ENCODE assay signal across 31 cellular contexts in the genomic region with DNA sequence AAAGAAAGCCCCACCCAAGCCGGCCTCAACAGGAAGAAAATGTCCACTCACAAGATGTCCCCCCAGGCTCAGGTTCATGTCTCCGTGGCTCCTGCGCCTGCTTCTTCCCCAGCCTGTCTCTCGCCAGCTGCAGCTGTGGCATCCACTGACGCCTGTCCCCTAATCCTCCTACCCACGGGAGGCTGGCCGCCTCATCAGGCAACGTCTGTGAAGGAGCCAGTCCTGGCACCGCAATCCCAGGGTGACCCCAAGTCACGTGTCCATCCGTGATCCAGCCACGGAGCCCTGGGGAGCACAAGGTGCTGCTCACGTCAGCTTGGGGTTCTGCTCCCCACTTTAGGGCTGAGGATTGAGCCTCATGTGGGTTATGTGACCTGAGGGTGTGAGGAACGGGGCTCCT.
"Had no signal": no experiment of that assay in that cellular context is flagged by ENCODE, and none has a peak within 500 bp of the region (broad histone marks: within the 10 kb centered on the region; RNA-seq: fewer than 3 reads in every experiment).

No MANE protein-coding gene starts in this region.

- H3K27me3 ChIP-seq: ovary, spleen, suprapubic skin, testis, tibial artery, transverse colon, upper lobe of right lung, uterus had no signal

- H3K27me3 Mint-ChIP-seq: stimulated activated memory B cell treated with anti-CD40 and anti-IgM and Interleukin-4, amounts not matched to agents 10 μg/mL and 1 μg/mL and 100 μg/mL, for 72 hours; stimulated activated naive CD8-positive, alpha-beta T cell treated with anti-CD3 and anti-CD28 coated beads, Interleukin-15, amount 100 ng/mL, for 72 hours had no signal

- H3K4me3 ChIP-seq: ovary, psoas muscle, skin epidermis, smooth muscle cell, spleen, suprapubic skin, testis, tibial artery, transverse colon, upper lobe of right lung, uterus had no signal

- H3K9me3 Mint-ChIP-seq: natural killer cell treated with Interleukin-12 subunit alpha and Interleukin-12 subunit beta and Interleukin-15 and Interleukin-18, amount 100 ng/mL, for 72 hours; type B pancreatic cell had no signal

- H3K9me3 ChIP-seq: ovary, psoas muscle, suprapubic skin, testis, tibial artery, transverse colon, upper lobe of right lung, uterus had no signal

- H3K27ac Mint-ChIP-seq: naive thymus-derived CD8-positive, alpha-beta T cell; natural killer cell treated with Interleukin-12 subunit alpha and Interleukin-12 subunit beta and Interleukin-15 and Interleukin-18, amount 100 ng/mL, for 72 hours; progenitor cell of endocrine pancreas; stimulated activated memory B cell treated with anti-CD40 and anti-IgM and Interleukin-4, amounts not matched to agents 10 μg/mL and 1 μg/mL and 100 μg/mL, for 72 hours; stimulated activated naive CD8-positive, alpha-beta T cell treated with anti-CD3 and anti-CD28 coated beads, Interleukin-15, amount 100 ng/mL, for 72 hours; type B pancreatic cell had no signal

- H3K4me3 Mint-ChIP-seq: naive thymus-derived CD8-positive, alpha-beta T cell; natural killer cell treated with Interleukin-12 subunit alpha and Interleukin-12 subunit beta and Interleukin-15 and Interleukin-18, amount 100 ng/mL, for 72 hours; nephron progenitor cell; neural crest cell; stimulated activated memory B cell treated with anti-CD40 and anti-IgM and Interleukin-4, amounts not matched to agents 10 μg/mL and 1 μg/mL and 100 μg/mL, for 72 hours; stimulated activated naive CD8-positive, alpha-beta T cell treated with anti-CD3 and anti-CD28 coated beads, Interleukin-15, amount 100 ng/mL, for 72 hours; type B pancreatic cell had no signal

- H3K4me1 ChIP-seq: parathyroid adenoma, psoas muscle, spleen, suprapubic skin, testis, tibial artery, transverse colon, upper lobe of right lung, uterus had no signal

- H3K4me1 Mint-ChIP-seq: naive thymus-derived CD8-positive, alpha-beta T cell; nephron progenitor cell; neural crest cell; stimulated activated memory B cell treated with anti-CD40 and anti-IgM and Interleukin-4, amounts not matched to agents 10 μg/mL and 1 μg/mL and 100 μg/mL, for 72 hours; stimulated activated naive CD8-positive, alpha-beta T cell treated with anti-CD3 and anti-CD28 coated beads, Interleukin-15, amount 100 ng/mL, for 72 hours had no signal

- H3K36me3 Mint-ChIP-seq: naive thymus-derived CD8-positive, alpha-beta T cell; natural killer cell treated with Interleukin-12 subunit alpha and Interleukin-12 subunit beta and Interleukin-15 and Interleukin-18, amount 100 ng/mL, for 72 hours; stimulated activated memory B cell treated with anti-CD40 and anti-IgM and Interleukin-4, amounts not matched to agents 10 μg/mL and 1 μg/mL and 100 μg/mL, for 72 hours; type B pancreatic cell had no signal

- H3K36me3 ChIP-seq: ovary, spleen, suprapubic skin, tibial artery, transverse colon, upper lobe of right lung, uterus had no signal

- H3K27ac ChIP-seq: ovary, parathyroid adenoma, psoas muscle, skin epidermis, spleen, suprapubic skin, testis, tibial artery, transverse colon, upper lobe of right lung, uterus had no signal

- DNase-seq: naive thymus-derived CD8-positive, alpha-beta T cell; nephron progenitor cell; occipital lobe; ovary; posterior cingulate gyrus; psoas muscle; right cardiac atrium; spleen; stimulated activated CD4-positive, alpha-beta T cell treated with anti-CD3 and anti-CD28 coated beads, Interleukin-12 subunit alpha, Interleukin-12 subunit beta, amount 100 ng/mL, for 4 hours; stimulated activated CD4-positive, alpha-beta T cell treated with anti-CD3 and anti-CD28 coated beads, Interleukin-1b, Interleukin-23, amount 100 ng/mL, for 48 hours; stimulated activated CD4-positive, alpha-beta T cell treated with anti-CD3 and anti-CD28 coated beads, Interleukin-4, amount 100 ng/mL, for 1 hour; stimulated activated CD4-positive, alpha-beta T cell treated with anti-CD3 and anti-CD28 coated beads, Interleukin-4, amount 100 ng/mL, for 4 hours; stimulated activated CD8-positive, alpha-beta memory T cell treated with anti-CD3 and anti-CD28 coated beads, Interleukin-4, amount 100 ng/mL, for 48 hours; stimulated activated naive CD4-positive, alpha-beta T cell; stimulated activated naive CD8-positive, alpha-beta T cell treated with anti-CD3 and anti-CD28 coated beads, Interleukin-15, amount 100 ng/mL, for 72 hours; stimulated activated naive CD8-positive, alpha-beta T cell treated with anti-CD3 and anti-CD28 coated beads, Interleukin-15, Interleukin-2, amounts not matched to agents 100 U/mL and 50 U/mL, for 24 hours; substantia nigra; testis; tibial artery; transverse colon; upper lobe of right lung; uterus had no signal
